In genomic region chr14:34554540-34555250, GRCh38 we compare ENCODE assay signal across 8 cellular contexts. TPM values are rescaled to one million over a fixed set of nuclear protein-coding genes. Genes with fewer than 3 reads are reported as not detected.
A peak's percentile ranks its signal among the peaks of the same experiment; 100 is the strongest.
DNase-seq lines count a peak whose midpoint lies in the region; ATAC-seq lines count a peak whose summit lies in the region.

No MANE protein-coding gene starts in this region.

- peak overlapping the region; percentile 4 for H3K4me3 Mint-ChIP-seq in activated CD4-positive, alpha-beta T cell treated with anti-CD3 and anti-CD28 coated beads for 36 hours
- H3K4me3 Mint-ChIP-seq in activated CD4-positive, alpha-beta memory T cell treated with anti-CD3 and anti-CD28 coated beads, Interleukin-2, amount 10 ng/mL, durations not matched to agents 7 days and 5 days = peak overlapping the region; percentile 3

- peaks cover 6% of the 10 kb centered on the region for H3K9me3 Mint-ChIP-seq in activated CD4-positive, alpha-beta T cell treated with anti-CD3 and anti-CD28 coated beads for 36 hours (ENCODE audit: low read depth)
- no peaks in the 10 kb centered on the region for H3K9me3 Mint-ChIP-seq in activated CD4-positive, alpha-beta memory T cell treated with anti-CD3 and anti-CD28 coated beads, Interleukin-2, amount 10 ng/mL, durations not matched to agents 7 days and 5 days

- no peaks in the 10 kb centered on the region for H3K36me3 Mint-ChIP-seq in activated CD4-positive, alpha-beta T cell treated with anti-CD3 and anti-CD28 coated beads for 36 hours (ENCODE audit: low read depth)
- H3K36me3 Mint-ChIP-seq in activated CD4-positive, alpha-beta memory T cell treated with anti-CD3 and anti-CD28 coated beads, Interleukin-2, amount 10 ng/mL, durations not matched to agents 7 days and 5 days (ENCODE audit: low read depth) = no peaks in the 10 kb centered on the region

- no peaks in the 10 kb centered on the region for H3K27me3 Mint-ChIP-seq in activated CD4-positive, alpha-beta T cell treated with anti-CD3 and anti-CD28 coated beads for 36 hours
- no peaks in the 10 kb centered on the region for H3K27me3 Mint-ChIP-seq in activated CD4-positive, alpha-beta memory T cell treated with anti-CD3 and anti-CD28 coated beads, Interleukin-2, amount 10 ng/mL, durations not matched to agents 7 days and 5 days

- POLR2A ChIA-PET in activated CD4-positive, alpha-beta T cell treated with anti-CD3 and anti-CD28 coated beads for 36 hours (lab: Charles Lee) = interaction anchor here (1.2 kb wide), 2 partner anchors 15 to 849 kb away, joined by 3 to 5 read pairs; no protein-coding TSS in a partner anchor
- POLR2A ChIA-PET in activated CD4-positive, alpha-beta memory T cell treated with anti-CD3 and anti-CD28 coated beads, Interleukin-2, amount 10 ng/mL, durations not matched to agents 7 days and 5 days (lab: Charles Lee) = interaction anchor here (0.9 to 1.4 kb wide), 5 partner anchors 11 to 850 kb away, joined by 3 to 8 read pairs (median 4); partner anchors contain the start of gene NFKBIA

- intact Hi-C loops in activated CD4-positive, alpha-beta T cell treated with anti-CD3 and anti-CD28 coated beads for 36 hours (cut with DNase I, micrococcal nuclease) = no loop called here

- ATAC-seq in activated CD4-positive, alpha-beta T cell treated with anti-CD3 and anti-CD28 coated beads for 36 hours = no peak
- no peak for ATAC-seq in GM19035 (IDR thresholded peaks at IDR 0.05; ENCODE audit: unreplicated experiment)

- H3K27ac Mint-ChIP-seq in activated CD4-positive, alpha-beta T cell treated with anti-CD3 and anti-CD28 coated beads for 36 hours = peak overlapping the region; percentile 69
- peak overlapping the region; percentile 29 for H3K27ac Mint-ChIP-seq in activated CD4-positive, alpha-beta memory T cell treated with anti-CD3 and anti-CD28 coated beads, Interleukin-2, amount 10 ng/mL, durations not matched to agents 7 days and 5 days

- DNase-seq in activated CD4-positive, alpha-beta T cell treated with anti-CD3 and anti-CD28 coated beads for 36 hours = no peak
- DNase-seq in activated CD4-positive, alpha-beta T cell treated with anti-CD3 and anti-CD28 coated beads for 48 hours = no peak
- DNase-seq in activated CD4-positive, alpha-beta memory T cell treated with anti-CD3 and anti-CD28 coated beads, Interleukin-2, amount 10 ng/mL, durations not matched to agents 7 days and 5 days = no peak
- DNase-seq in left kidney (ENCODE audit: low read depth, low spot score) = peak; percentile 31
- DNase-seq in superior temporal gyrus (ENCODE audit: extremely low spot score) = peak; percentile 33
- no peak for DNase-seq in NCI-H2171 treated with DMSO at 0.1 percent for 48 hours (lab: John Stamatoyannopoulos, UW)
- no peak for DNase-seq in NCI-H2081 treated with DMSO at 0.1 percent for 48 hours (lab: John Stamatoyannopoulos, UW)

- peaks cover 20% of the 10 kb centered on the region for H3K4me1 Mint-ChIP-seq in activated CD4-positive, alpha-beta T cell treated with anti-CD3 and anti-CD28 coated beads for 36 hours
- peaks cover 19% of the 10 kb centered on the region for H3K4me1 Mint-ChIP-seq in activated CD4-positive, alpha-beta memory T cell treated with anti-CD3 and anti-CD28 coated beads, Interleukin-2, amount 10 ng/mL, durations not matched to agents 7 days and 5 days

- CTCF ChIA-PET in activated CD4-positive, alpha-beta T cell treated with anti-CD3 and anti-CD28 coated beads for 36 hours (lab: Charles Lee) = no interaction called here
- CTCF ChIA-PET in activated CD4-positive, alpha-beta memory T cell treated with anti-CD3 and anti-CD28 coated beads, Interleukin-2, amount 10 ng/mL, durations not matched to agents 7 days and 5 days (lab: Charles Lee) = interaction anchor here (0.9 kb wide), 1 partner anchor 14 kb away, joined by 3 read pairs; no protein-coding TSS in a partner anchor

RNA-seq across cellular contexts. Expression of gene EAPP, which starts 15.2 kb away (rescaled TPM):
- 10 to 100 TPM; 41.6 to 49.2 TPM for total RNA-seq in activated CD4-positive, alpha-beta T cell treated with anti-CD3 and anti-CD28 coated beads for 36 hours
- 10 to 100 TPM; 34.9 to 38.6 TPM for total RNA-seq in activated CD4-positive, alpha-beta memory T cell treated with anti-CD3 and anti-CD28 coated beads, Interleukin-2, amount 10 ng/mL, durations not matched to agents 7 days and 5 days

Comparison
In these comparisons a context has a peak if more than half of its experiments do, and no peak if none do; other contexts are left out.
1. DNase-seq: peak in left kidney (single experiment) and superior temporal gyrus (single experiment); none in activated CD4-positive, alpha-beta T cell treated with anti-CD3 and anti-CD28 coated beads for 36 hours (single experiment), activated CD4-positive, alpha-beta T cell treated with anti-CD3 and anti-CD28 coated beads for 48 hours (single experiment), activated CD4-positive, alpha-beta memory T cell treated with anti-CD3 and anti-CD28 coated beads, Interleukin-2, amount 10 ng/mL, durations not matched to agents 7 days and 5 days (single experiment), NCI-H2171 treated with DMSO at 0.1 percent for 48 hours (single experiment) and NCI-H2081 treated with DMSO at 0.1 percent for 48 hours (single experiment).